ENCODE assay signal across 9 cellular contexts in genomic region chr16:2458887-2459646, GRCh38. TPM values are rescaled to one million over a fixed set of nuclear protein-coding genes. Genes with fewer than 3 reads are reported as not detected.
DNase-seq lines count a peak whose midpoint lies in the region; ATAC-seq, FAIRE-seq and TF ChIP-seq lines count a peak whose summit lies in the region.
"Had no signal": no experiment of that assay in that cellular context is flagged by ENCODE, and none has a peak within 500 bp of the region (broad histone marks: within the 10 kb centered on the region; RNA-seq: fewer than 3 reads in every experiment).

No MANE protein-coding gene starts in this region.

- H3K4me3 ChIP-seq in GM08714 (ENCODE audit: low read length), result peak overlapping the region; percentile 59; the same call in 1 of the 2 replicates
- H3K4me3 ChIP-seq in endodermal cell (ENCODE audit: low read length), result peak overlapping the region; percentile 89

- H3K27ac ChIP-seq in endodermal cell (ENCODE audit: low read depth, low read length), result no peak overlapping the region

- H3K36me3 ChIP-seq in endodermal cell (ENCODE audit: control insufficient read depth, insufficient read depth, low read length), result peaks cover 38% of the 10 kb centered on the region

- H3K27me3 ChIP-seq in endodermal cell (ENCODE audit: control insufficient read depth, insufficient read depth, low read length, poor library complexity, severe bottlenecking), result no peaks in the 10 kb centered on the region

- peak; percentile 27 for DNase-seq in NCI-H2171 (lab: John Stamatoyannopoulos, UW)
- DNase-seq in endodermal cell, result peak; percentile 68
- DNase-seq in osteocyte (ENCODE audit: extremely low spot score, unreplicated experiment), result no peak
- no peak for DNase-seq in occipital lobe (lab: John Stamatoyannopoulos, UW)
- no peak for DNase-seq in HTR-8/SVneo (ENCODE audit: insufficient read length, low spot score)

- no peak for FAIRE-seq in HTR-8/SVneo (lab: Jason Lieb, UNC)

- H3K9ac ChIP-seq in endodermal cell (ENCODE audit: extremely low read depth, low read length, poor library complexity, severe bottlenecking), result peak overlapping the region; percentile 34

- H3K27ac Mint-ChIP-seq in endodermal cell (peak overlapping the region; percentile 93), osteocyte (ENCODE audit: unreplicated experiment) (peak overlapping the region; percentile 80)

- no peaks in the 10 kb centered on the region for H3K9me3 ChIP-seq in endodermal cell (ENCODE audit: control insufficient read depth, low read length)

- H3K4me3 Mint-ChIP-seq in endodermal cell (peak overlapping the region; percentile 76), osteocyte (ENCODE audit: unreplicated experiment) (peak overlapping the region; percentile 81)

- H3K27me3 Mint-ChIP-seq in endodermal cell (ENCODE audit: insufficient read depth) (no peaks in the 10 kb centered on the region), osteocyte (ENCODE audit: unreplicated experiment) (no peaks in the 10 kb centered on the region)

- H3K4me1 Mint-ChIP-seq in endodermal cell, result peaks cover 8% of the 10 kb centered on the region
- peaks cover 14% of the 10 kb centered on the region for H3K4me1 Mint-ChIP-seq in osteocyte (ENCODE audit: unreplicated experiment)

- ATAC-seq in HG02884 (IDR thresholded peaks at IDR 0.05; ENCODE audit: unreplicated experiment), result no peak
- ATAC-seq in GM19455 (IDR thresholded peaks at IDR 0.05; ENCODE audit: unreplicated experiment), result no peak

- TF ChIP-seq CTCF in endodermal cell (conservative IDR thresholded peaks at IDR 0.05), result no peak
- no peak for TF ChIP-seq CTCF in osteocyte (IDR thresholded peaks at IDR 0.05)

- H3K4me1 ChIP-seq in endodermal cell (ENCODE audit: control insufficient read depth, insufficient read depth, low read length), result peaks cover 5% of the 10 kb centered on the region

- H3K36me3 Mint-ChIP-seq in endodermal cell (ENCODE audit: low read depth) (peaks cover 33% of the 10 kb centered on the region), osteocyte (ENCODE audit: unreplicated experiment) (peaks cover 3% of the 10 kb centered on the region)

- WGBS in endodermal cell (ENCODE audit: insufficient coverage in 1 of 2, insufficient read length in 1 of 2), 2 experiments, result 28 to 49% methylated on average over 11 to 18 of the region's 18 CpGs

- H3K9me3 Mint-ChIP-seq in endodermal cell, result no peaks in the 10 kb centered on the region
- no peaks in the 10 kb centered on the region for H3K9me3 Mint-ChIP-seq in osteocyte (ENCODE audit: unreplicated experiment)

RNA-seq across cellular contexts. Expression of gene TEDC2, which starts 0.8 kb away (rescaled TPM):
- 10 to 100 TPM; 44.0 to 57.6 TPM for total RNA-seq in endodermal cell
- 32.9 TPM for polyA plus RNA-seq in endodermal cell (2013, experiment 1 of 2)
- polyA plus RNA-seq in endodermal cell (2013, experiment 2 of 2), result 28.1 TPM
- 4.4 and 6.7 TPM in 2 replicates for total RNA-seq in osteocyte
- 8.4 TPM for total RNA-seq in occipital lobe

RNA-seq across cellular contexts. Expression of gene NTN3, which starts 12.0 kb away (rescaled TPM):
- under 1 TPM; 0.48 to 0.62 TPM for total RNA-seq in endodermal cell
- 1.0 TPM for polyA plus RNA-seq in endodermal cell (2013, experiment 1 of 2)
- 0.75 TPM for polyA plus RNA-seq in endodermal cell (2013, experiment 2 of 2)
- total RNA-seq in osteocyte, result 1.4 and 1.8 TPM in 2 replicates
- 5.8 TPM for total RNA-seq in occipital lobe
- total RNA-seq: T-helper 1 cell treated with Interleukin-12 subunit alpha and Interleukin-12 subunit beta and Interleukin-4 antibody, amounts not matched to agents 30 ng/mL and 1 ng/mL, for 36 hours had no signal

RNA-seq across cellular contexts. Expression of gene TBC1D24, which starts 15.9 kb away (rescaled TPM):
- 10 to 100 TPM; 15.7 to 19.4 TPM for total RNA-seq in endodermal cell
- polyA plus RNA-seq in endodermal cell (2013, experiment 1 of 2), result 9.0 TPM
- polyA plus RNA-seq in endodermal cell (2013, experiment 2 of 2), result 9.4 TPM
- 15.4 and 17.4 TPM in 2 replicates for total RNA-seq in osteocyte
- 22.3 TPM for total RNA-seq in occipital lobe

RNA-seq across cellular contexts. Expression of gene CCNF, which starts 29.8 kb away (rescaled TPM):
- total RNA-seq in endodermal cell (10 to 100 TPM; 50.8 to 58.9 TPM), osteocyte (8.0 and 10.0 TPM in 2 replicates), occipital lobe (10.8 TPM)
- 35.3 TPM for polyA plus RNA-seq in endodermal cell (2013, experiment 1 of 2)
- polyA plus RNA-seq in endodermal cell (2013, experiment 2 of 2), result 35.1 TPM

RNA-seq across cellular contexts. Expression of gene ATP6V0C, which starts 54.7 kb away (rescaled TPM):
- total RNA-seq in endodermal cell (100 to 1,000 TPM; 176 to 180 TPM), osteocyte (208 and 211 TPM in 2 replicates), occipital lobe (11.7 TPM)
- polyA plus RNA-seq in endodermal cell (2013, experiment 1 of 2), result 220 TPM
- polyA plus RNA-seq in endodermal cell (2013, experiment 2 of 2), result 207 TPM

Comparison
In these comparisons a context has a peak if more than half of its experiments do, and no peak if none do; other contexts are left out.
1. DNase-seq: peak in NCI-H2171 (single experiment) and endodermal cell (single experiment); none in osteocyte (single experiment), occipital lobe (single experiment) and HTR-8/SVneo (single experiment).